Comparison of ENCODE assay signal across 1 cellular context in the genomic region with DNA sequence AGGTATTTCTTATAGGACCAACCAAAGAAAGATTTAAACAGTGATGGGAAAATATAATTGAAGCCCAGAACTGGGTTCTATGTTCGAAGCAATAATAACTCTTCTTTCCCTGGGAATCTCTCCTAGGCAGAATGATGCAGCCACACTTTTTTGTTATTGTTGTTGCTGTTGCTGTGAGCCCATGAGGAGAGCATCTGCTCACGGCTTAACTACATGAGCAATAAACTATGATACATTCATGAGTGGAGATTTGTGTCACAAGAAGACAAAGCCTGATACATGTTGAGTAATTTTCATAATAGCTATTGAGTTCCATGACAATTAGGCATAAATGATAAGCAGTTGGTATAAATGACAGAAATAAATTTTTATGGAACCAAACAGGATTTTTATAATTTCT.
TF ChIP-seq lines count a peak whose summit lies in the region.

No MANE protein-coding gene starts in this region.

TF ChIP-seq in GM23338, 12 proteins besides CTCF, POLR2A, EP300 and RAD21 (continued from another document):
- TF ChIP-seq ZNF331 (CRISPR knock-in tag; IDR thresholded peaks at IDR 0.05; ENCODE audit: low read depth) = no peak
- TF ChIP-seq, protein P1, sequence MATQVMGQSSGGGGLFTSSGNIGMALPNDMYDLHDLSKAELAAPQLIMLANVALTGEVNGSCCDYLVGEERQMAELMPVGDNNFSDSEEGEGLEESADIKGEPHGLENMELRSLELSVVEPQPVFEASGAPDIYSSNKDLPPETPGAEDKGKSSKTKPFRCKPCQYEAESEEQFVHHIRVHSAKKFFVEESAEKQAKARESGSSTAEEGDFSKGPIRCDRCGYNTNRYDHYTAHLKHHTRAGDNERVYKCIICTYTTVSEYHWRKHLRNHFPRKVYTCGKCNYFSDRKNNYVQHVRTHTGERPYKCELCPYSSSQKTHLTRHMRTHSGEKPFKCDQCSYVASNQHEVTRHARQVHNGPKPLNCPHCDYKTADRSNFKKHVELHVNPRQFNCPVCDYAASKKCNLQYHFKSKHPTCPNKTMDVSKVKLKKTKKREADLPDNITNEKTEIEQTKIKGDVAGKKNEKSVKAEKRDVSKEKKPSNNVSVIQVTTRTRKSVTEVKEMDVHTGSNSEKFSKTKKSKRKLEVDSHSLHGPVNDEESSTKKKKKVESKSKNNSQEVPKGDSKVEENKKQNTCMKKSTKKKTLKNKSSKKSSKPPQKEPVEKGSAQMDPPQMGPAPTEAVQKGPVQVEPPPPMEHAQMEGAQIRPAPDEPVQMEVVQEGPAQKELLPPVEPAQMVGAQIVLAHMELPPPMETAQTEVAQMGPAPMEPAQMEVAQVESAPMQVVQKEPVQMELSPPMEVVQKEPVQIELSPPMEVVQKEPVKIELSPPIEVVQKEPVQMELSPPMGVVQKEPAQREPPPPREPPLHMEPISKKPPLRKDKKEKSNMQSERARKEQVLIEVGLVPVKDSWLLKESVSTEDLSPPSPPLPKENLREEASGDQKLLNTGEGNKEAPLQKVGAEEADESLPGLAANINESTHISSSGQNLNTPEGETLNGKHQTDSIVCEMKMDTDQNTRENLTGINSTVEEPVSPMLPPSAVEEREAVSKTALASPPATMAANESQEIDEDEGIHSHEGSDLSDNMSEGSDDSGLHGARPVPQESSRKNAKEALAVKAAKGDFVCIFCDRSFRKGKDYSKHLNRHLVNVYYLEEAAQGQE (IDR thresholded peaks at IDR 0.05; ENCODE audit: unreplicated experiment) = no peak
- TF ChIP-seq, protein P2, sequence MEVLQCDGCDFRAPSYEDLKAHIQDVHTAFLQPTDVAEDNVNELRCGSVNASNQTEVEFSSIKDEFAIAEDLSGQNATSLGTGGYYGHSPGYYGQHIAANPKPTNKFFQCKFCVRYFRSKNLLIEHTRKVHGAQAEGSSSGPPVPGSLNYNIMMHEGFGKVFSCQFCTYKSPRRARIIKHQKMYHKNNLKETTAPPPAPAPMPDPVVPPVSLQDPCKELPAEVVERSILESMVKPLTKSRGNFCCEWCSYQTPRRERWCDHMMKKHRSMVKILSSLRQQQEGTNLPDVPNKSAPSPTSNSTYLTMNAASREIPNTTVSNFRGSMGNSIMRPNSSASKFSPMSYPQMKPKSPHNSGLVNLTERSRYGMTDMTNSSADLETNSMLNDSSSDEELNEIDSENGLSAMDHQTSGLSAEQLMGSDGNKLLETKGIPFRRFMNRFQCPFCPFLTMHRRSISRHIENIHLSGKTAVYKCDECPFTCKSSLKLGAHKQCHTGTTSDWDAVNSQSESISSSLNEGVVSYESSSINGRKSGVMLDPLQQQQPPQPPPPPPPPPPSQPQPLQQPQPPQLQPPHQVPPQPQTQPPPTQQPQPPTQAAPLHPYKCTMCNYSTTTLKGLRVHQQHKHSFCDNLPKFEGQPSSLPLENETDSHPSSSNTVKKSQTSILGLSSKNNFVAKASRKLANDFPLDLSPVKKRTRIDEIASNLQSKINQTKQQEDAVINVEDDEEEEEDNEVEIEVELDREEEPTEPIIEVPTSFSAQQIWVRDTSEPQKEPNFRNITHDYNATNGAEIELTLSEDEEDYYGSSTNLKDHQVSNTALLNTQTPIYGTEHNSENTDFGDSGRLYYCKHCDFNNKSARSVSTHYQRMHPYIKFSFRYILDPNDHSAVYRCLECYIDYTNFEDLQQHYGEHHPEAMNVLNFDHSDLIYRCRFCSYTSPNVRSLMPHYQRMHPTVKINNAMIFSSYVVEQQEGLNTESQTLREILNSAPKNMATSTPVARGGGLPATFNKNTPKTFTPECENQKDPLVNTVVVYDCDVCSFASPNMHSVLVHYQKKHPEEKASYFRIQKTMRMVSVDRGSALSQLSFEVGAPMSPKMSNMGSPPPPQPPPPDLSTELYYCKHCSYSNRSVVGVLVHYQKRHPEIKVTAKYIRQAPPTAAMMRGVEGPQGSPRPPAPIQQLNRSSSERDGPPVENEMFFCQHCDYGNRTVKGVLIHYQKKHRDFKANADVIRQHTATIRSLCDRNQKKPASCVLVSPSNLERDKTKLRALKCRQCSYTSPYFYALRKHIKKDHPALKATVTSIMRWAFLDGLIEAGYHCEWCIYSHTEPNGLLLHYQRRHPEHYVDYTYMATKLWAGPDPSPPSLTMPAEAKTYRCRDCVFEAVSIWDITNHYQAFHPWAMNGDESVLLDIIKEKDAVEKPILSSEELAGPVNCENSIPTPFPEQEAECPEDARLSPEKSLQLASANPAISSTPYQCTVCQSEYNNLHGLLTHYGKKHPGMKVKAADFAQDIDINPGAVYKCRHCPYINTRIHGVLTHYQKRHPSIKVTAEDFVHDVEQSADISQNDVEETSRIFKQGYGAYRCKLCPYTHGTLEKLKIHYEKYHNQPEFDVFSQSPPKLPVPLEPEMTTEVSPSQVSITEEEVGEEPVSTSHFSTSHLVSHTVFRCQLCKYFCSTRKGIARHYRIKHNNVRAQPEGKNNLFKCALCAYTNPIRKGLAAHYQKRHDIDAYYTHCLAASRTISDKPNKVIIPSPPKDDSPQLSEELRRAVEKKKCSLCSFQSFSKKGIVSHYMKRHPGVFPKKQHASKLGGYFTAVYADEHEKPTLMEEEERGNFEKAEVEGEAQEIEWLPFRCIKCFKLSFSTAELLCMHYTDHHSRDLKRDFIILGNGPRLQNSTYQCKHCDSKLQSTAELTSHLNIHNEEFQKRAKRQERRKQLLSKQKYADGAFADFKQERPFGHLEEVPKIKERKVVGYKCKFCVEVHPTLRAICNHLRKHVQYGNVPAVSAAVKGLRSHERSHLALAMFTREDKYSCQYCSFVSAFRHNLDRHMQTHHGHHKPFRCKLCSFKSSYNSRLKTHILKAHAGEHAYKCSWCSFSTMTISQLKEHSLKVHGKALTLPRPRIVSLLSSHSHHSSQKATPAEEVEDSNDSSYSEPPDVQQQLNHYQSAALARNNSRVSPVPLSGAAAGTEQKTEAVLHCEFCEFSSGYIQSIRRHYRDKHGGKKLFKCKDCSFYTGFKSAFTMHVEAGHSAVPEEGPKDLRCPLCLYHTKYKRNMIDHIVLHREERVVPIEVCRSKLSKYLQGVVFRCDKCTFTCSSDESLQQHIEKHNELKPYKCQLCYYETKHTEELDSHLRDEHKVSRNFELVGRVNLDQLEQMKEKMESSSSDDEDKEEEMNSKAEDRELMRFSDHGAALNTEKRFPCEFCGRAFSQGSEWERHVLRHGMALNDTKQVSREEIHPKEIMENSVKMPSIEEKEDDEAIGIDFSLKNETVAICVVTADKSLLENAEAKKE (CRISPR knock-in tag; IDR thresholded peaks at IDR 0.05) = no peak
